ENCODE assay signal across 23 cellular contexts in genomic region chr9:98810106-98810840, GRCh38. TPM values are rescaled to one million over a fixed set of nuclear protein-coding genes. Genes with fewer than 3 reads are reported as not detected.
DNase-seq lines count a peak whose midpoint lies in the region; ATAC-seq, FAIRE-seq and TF ChIP-seq lines count a peak whose summit lies in the region.
"Had no signal": no experiment of that assay in that cellular context is flagged by ENCODE, and none has a peak within 500 bp of the region (broad histone marks: within the 10 kb centered on the region; RNA-seq: fewer than 3 reads in every experiment).

No MANE protein-coding gene starts in this region.

- TF ChIP-seq EP300 in A549 (IDR thresholded peaks at IDR 0.05): no peak

- H3K4me1 ChIP-seq in A549 (peaks cover 24% of the 10 kb centered on the region), H9 (ENCODE audit: insufficient read depth, low read length) (no peaks in the 10 kb centered on the region), ectodermal cell (ENCODE audit: control insufficient read depth, insufficient read depth, low read length) (peaks cover 9% of the 10 kb centered on the region), muscle layer of duodenum (ENCODE audit: control insufficient read depth in 1 of 2, insufficient read depth in 2 of 2, low read length in 2 of 2) (peaks cover 0 to 11% of the 10 kb centered on the region in 2 donors), tibial artery (peaks cover 0 to 35% (median 13%) of the 10 kb centered on the region in 4 donors), heart left ventricle (peaks cover 0 to 16% (median 8%) of the 10 kb centered on the region in 12 donors)

- H3K23me2 ChIP-seq in H9 (ENCODE audit: insufficient read length, low read depth, low read length, poor library complexity, severe bottlenecking): peaks cover 8% of the 10 kb centered on the region

- H3K9me3 Mint-ChIP-seq in H9: no peaks in the 10 kb centered on the region

- no peak overlapping the region for H3K23ac ChIP-seq in H9 (ENCODE audit: insufficient read length, low read depth, low read length)

- H4K91ac ChIP-seq in H9 (ENCODE audit: insufficient read length, low read depth, low read length): no peak overlapping the region

- H3K27ac ChIP-seq in A549: no peak overlapping the region
- H3K27ac ChIP-seq in H9 (ENCODE audit: insufficient read length, low read depth, low read length): no peak overlapping the region
- H3K27ac ChIP-seq in ectodermal cell (ENCODE audit: insufficient read depth, low read depth, low read length, poor library complexity, severe bottlenecking): peak overlapping the region; percentile 64
- H3K27ac ChIP-seq in muscle layer of duodenum (ENCODE audit: low read length): peak overlapping the region; percentile 42
- H3K27ac ChIP-seq in tibial artery: no peak overlapping the region
- H3K27ac ChIP-seq in heart left ventricle: no peak overlapping the region
- H3K27ac ChIP-seq: cardiac muscle cell, VCaP had no signal

- H3K18ac ChIP-seq in H9 (ENCODE audit: insufficient read length, low read depth, low read length): no peak overlapping the region

- H3K4me1 Mint-ChIP-seq in H9 (peaks cover 36 to 53% of the 10 kb centered on the region in 2 experiments), T-helper 17 cell (peaks cover 23% of the 10 kb centered on the region)

- CTCF ChIA-PET in A549 (lab: Yijun Ruan, JAX): interaction anchor here (4.9 kb wide), 1 partner anchor 14 kb away, joined by 41 read pairs; the partner anchor contains the start of gene ANKS6

- no peaks in the 10 kb centered on the region for H3K79me2 ChIP-seq in H9 (ENCODE audit: insufficient read depth, low read length)

- H2BK120ac ChIP-seq in H9 (ENCODE audit: low read depth, low read length, poor library complexity, severe bottlenecking): no peak overlapping the region

- intact Hi-C loops in tibial artery (cut with DNase I; ENCODE audit: low total_unique reads) (no loop called here), heart left ventricle (cut with DNase I) (no loop called here)

- peak overlapping the region; percentile 38; the same call in 2 of the 3 replicates for H3K4me2 ChIP-seq in A549
- H3K4me2 ChIP-seq in H9 (ENCODE audit: insufficient read depth, insufficient read length, low read length): no peak overlapping the region

- no peak overlapping the region for H4K8ac ChIP-seq in H9 (replicated peaks; ENCODE audit: insufficient read length, low read depth, low read length)

- H3K27ac Mint-ChIP-seq in H9: peak overlapping the region in 2 of 3 experiments; percentile 74 to 97; a peak in 3 of 7 replicates
- no peak overlapping the region for H3K27ac Mint-ChIP-seq in T-helper 17 cell
- H3K27ac Mint-ChIP-seq: activated CD8-positive, alpha-beta T cell treated with anti-CD3 and anti-CD28 coated beads, Interleukin-2, amount 10 ng/mL, durations not matched to agents 7 days and 5 days; activated naive CD8-positive, alpha-beta T cell treated with anti-CD3 and anti-CD28 coated beads, Interleukin-2, amount 10 ng/mL, durations not matched to agents 7 days and 5 days; activated T-cell treated with anti-CD3 and anti-CD28 coated beads, Interleukin-2, amount 50 U/mL, for 72 hours had no signal

- peaks cover 27% of the 10 kb centered on the region for H3K27me3 Mint-ChIP-seq in H9 (ENCODE audit: low read depth)
- H3K27me3 Mint-ChIP-seq in T-helper 17 cell: peaks cover 7% of the 10 kb centered on the region

- H2BK20ac ChIP-seq in H9 (ENCODE audit: low read depth, low read length, poor library complexity, severe bottlenecking): no peak overlapping the region

- POLR2A ChIA-PET in A549 (lab: Yijun Ruan, JAX): no interaction called here

- no peak overlapping the region for H2AK5ac ChIP-seq in H9 (ENCODE audit: insufficient read length, low read length)

- H3K56ac ChIP-seq in H9 (ENCODE audit: insufficient read length, low read depth, low read length): no peak overlapping the region

- H3K79me1 ChIP-seq in H9 (ENCODE audit: insufficient read depth, low read depth, low read length, poor library complexity, severe bottlenecking): no peaks in the 10 kb centered on the region

- TF ChIP-seq CTCF in A549 (IDR thresholded peaks at IDR 0.05) (no peak), H9 (conservative IDR thresholded peaks at IDR 0.05) (no peak), tibial artery (IDR thresholded peaks at IDR 0.05) (no peak), heart left ventricle (IDR thresholded peaks at IDR 0.05) (no peak)

- H2BK5ac ChIP-seq in H9 (ENCODE audit: insufficient read length, low read length): no peak overlapping the region

- H3K9ac ChIP-seq in H9 (ENCODE audit: extremely low read depth, insufficient read length, low read length): no peak overlapping the region

- H2BK12ac ChIP-seq in H9 (ENCODE audit: insufficient read length, low read depth, low read length): no peak overlapping the region

- H3K36me3 Mint-ChIP-seq in H9 (ENCODE audit: insufficient read depth in 1 of 3, low read depth in 3 of 3) (peaks cover 0 to 16% (median 0%) of the 10 kb centered on the region in 3 experiments; a peak in 2 of 7 replicates), T-helper 17 cell (ENCODE audit: low read depth) (peaks cover 2% of the 10 kb centered on the region)

- H3K4me3 Mint-ChIP-seq in H9 (peak overlapping the region in 1 of 2 experiments; percentile 57; a peak in 2 of 5 replicates), T-helper 17 cell (no peak overlapping the region)
- H3K4me3 Mint-ChIP-seq: activated CD8-positive, alpha-beta T cell treated with anti-CD3 and anti-CD28 coated beads, Interleukin-2, amount 10 ng/mL, durations not matched to agents 7 days and 5 days; activated naive CD8-positive, alpha-beta T cell treated with anti-CD3 and anti-CD28 coated beads, Interleukin-2, amount 10 ng/mL, durations not matched to agents 7 days and 5 days; HFFc6 had no signal

- H3K14ac ChIP-seq in H9 (ENCODE audit: insufficient read depth, low read length): no peak overlapping the region

- H3K4ac ChIP-seq in H9 (ENCODE audit: low read depth, low read length): no peak overlapping the region

- DNase-seq in A549 (ENCODE audit: low read depth in 1 of 2, low spot score in 1 of 2) (no peak), H9 (no peak), tibial artery (no peak), T-helper 17 cell (no peak), heart left ventricle (no peak)
- DNase-seq: activated CD8-positive, alpha-beta T cell treated with anti-CD3 and anti-CD28 coated beads, Interleukin-2, amount 10 ng/mL, durations not matched to agents 7 days and 5 days; activated naive CD8-positive, alpha-beta T cell treated with anti-CD3 and anti-CD28 coated beads, Interleukin-2, amount 10 ng/mL, durations not matched to agents 7 days and 5 days; activated T-cell treated with anti-CD3 and anti-CD28 coated beads, Interleukin-2, amount 50 U/mL, for 72 hours; Caco-2; left ventricle myocardium superior; naive thymus-derived CD4-positive, alpha-beta T cell; NCI-H2081; NCI-H526 treated with DMSO at 0.1 percent for 48 hours; stimulated activated naive CD8-positive, alpha-beta T cell treated with anti-CD3 and anti-CD28 coated beads, Interleukin-15, Interleukin-2, amounts not matched to agents 100 U/mL and 50 U/mL, for 24 hours had no signal

- no peak overlapping the region for H3T11ph ChIP-seq in H9 (ENCODE audit: low read length)

- no peak for FAIRE-seq in A549 (lab: Jason Lieb, UNC)
- FAIRE-seq: frontal cortex, HepG2, RCC 7860 had no signal

- no peak overlapping the region for H2AFZ ChIP-seq in H9 (ENCODE audit: low read length)

- ATAC-seq in A549: no peak
- no peak for ATAC-seq in T-helper 17 cell
- no peak for ATAC-seq in heart left ventricle
- no peak for ATAC-seq in HG02970 (IDR thresholded peaks at IDR 0.05; ENCODE audit: low FRiP score, unreplicated experiment)
- ATAC-seq: activated CD8-positive, alpha-beta T cell treated with anti-CD3 and anti-CD28 coated beads, Interleukin-2, amount 10 ng/mL, durations not matched to agents 7 days and 5 days; HepG2; left ventricle myocardium superior had no signal

- H3K4me3 ChIP-seq in A549: no peak overlapping the region
- no peak overlapping the region for H3K4me3 ChIP-seq in ectodermal cell (ENCODE audit: insufficient read depth, low read depth, low read length)
- H3K4me3 ChIP-seq in muscle layer of duodenum (ENCODE audit: low read depth in 1 of 2, low read length in 2 of 2): no peak overlapping the region
- H3K4me3 ChIP-seq in tibial artery: no peak overlapping the region
- no peak overlapping the region for H3K4me3 ChIP-seq in heart left ventricle
- H3K4me3 ChIP-seq: cardiac muscle cell had no signal

- no peaks in the 10 kb centered on the region; the same call in 2 of the 3 replicates for H3K9me3 ChIP-seq in A549
- no peaks in the 10 kb centered on the region for H3K9me3 ChIP-seq in H9 (ENCODE audit: control insufficient read depth, low read depth, low read length)
- H3K9me3 ChIP-seq in ectodermal cell (ENCODE audit: control insufficient read depth, low read length): no peaks in the 10 kb centered on the region
- no peaks in the 10 kb centered on the region for H3K9me3 ChIP-seq in muscle layer of duodenum (ENCODE audit: control insufficient read depth in 1 of 2, low read length in 2 of 2)
- no peaks in the 10 kb centered on the region for H3K9me3 ChIP-seq in tibial artery
- no peaks in the 10 kb centered on the region for H3K9me3 ChIP-seq in T-helper 17 cell (ENCODE audit: control insufficient read depth, low read length, poor library complexity, severe bottlenecking)
- H3K9me3 ChIP-seq in heart left ventricle: no peaks in the 10 kb centered on the region

- 74% methylated on average over 3 of the region's 3 CpGs for WGBS in A549 (ENCODE audit: missing lambda C conversion rate)
- no CpG with 5 or more reads among the region's 3 CpGs for WGBS in H9 (ENCODE audit: extremely low coverage, insufficient read length, low lambda C conversion rate)
- WGBS in ectodermal cell, 2 experiments: 80 to 89% methylated on average over 2 of the region's 3 CpGs
- 76 to 86% (median 82%) methylated on average over 3 of the region's 3 CpGs for WGBS in heart left ventricle, 4 donors

- no peak overlapping the region for H4K5ac ChIP-seq in H9 (ENCODE audit: insufficient read length, low read depth, low read length)

- H3K36me3 ChIP-seq in ectodermal cell (ENCODE audit: control insufficient read depth, insufficient read depth, low read length): no peaks in the 10 kb centered on the region
- H3K36me3 ChIP-seq in muscle layer of duodenum (ENCODE audit: control insufficient read depth in 1 of 2, insufficient read depth in 2 of 2, low read length in 2 of 2): no peaks in the 10 kb centered on the region
- no peaks in the 10 kb centered on the region for H3K36me3 ChIP-seq in tibial artery
- H3K36me3 ChIP-seq in heart left ventricle: no peaks in the 10 kb centered on the region
- H3K36me3 ChIP-seq: cardiac muscle cell had no signal

- no peak overlapping the region for H2BK15ac ChIP-seq in H9 (ENCODE audit: low read depth, low read length)

- TF ChIP-seq RAD21 in A549 (conservative IDR thresholded peaks at IDR 0.05 in 1 of 2, IDR thresholded peaks at IDR 0.05 in 1 of 2): no peak

- no peaks in the 10 kb centered on the region for H4K20me1 ChIP-seq in H9 (ENCODE audit: control insufficient read depth, insufficient read depth, insufficient read length)

- no peaks in the 10 kb centered on the region for H3K27me3 ChIP-seq in H9 (ENCODE audit: insufficient read depth, low read length)
- H3K27me3 ChIP-seq in ectodermal cell (ENCODE audit: control insufficient read depth, insufficient read depth, low read length, poor library complexity, severe bottlenecking): peaks cover 11% of the 10 kb centered on the region
- no peaks in the 10 kb centered on the region for H3K27me3 ChIP-seq in muscle layer of duodenum (ENCODE audit: low read depth, low read length)
- peaks cover 0 to 18% of the 10 kb centered on the region in 2 donors for H3K27me3 ChIP-seq in tibial artery
- peaks cover 0 to 24% (median 12%) of the 10 kb centered on the region in 9 donors for H3K27me3 ChIP-seq in heart left ventricle

- TF ChIP-seq POLR2A in A549 (IDR thresholded peaks at IDR 0.05; ENCODE audit: low read length) (no peak), heart left ventricle (IDR thresholded peaks at IDR 0.05) (no peak)

RNA-seq across cellular contexts. Expression of gene GALNT12, which starts 2.8 kb away (rescaled TPM):
- polyA plus RNA-seq in A549 (2011; rRNA removed): 7.3 and 7.7 TPM in 2 replicates
- 1.9 and 2.2 TPM in 2 replicates for polyA plus RNA-seq in A549 (2012; cell fraction: cytosol; rRNA removed)
- polyA plus RNA-seq in A549 (2012; cell fraction: nucleus; rRNA removed): 4.3 and 5.3 TPM in 2 replicates
- 2.6 to 3.2 TPM (median 3.0 TPM) in 3 replicates for polyA plus RNA-seq in A549 (2017; fragmentation: RNase III; extraction: RNeasy Plus Mini Kit Qiagen cat#74134 plus additional on column Dnase treatment)
- polyA minus RNA-seq in A549 (2011; rRNA and poly(A)+ RNA removed): 3.3 and 3.4 TPM in 2 replicates
- 18.0 and 18.5 TPM in 2 replicates for total RNA-seq in H9 (2021)
- polyA plus RNA-seq in ectodermal cell (2013, experiment 1 of 4): 27.1 TPM
- 25.0 TPM for polyA plus RNA-seq in ectodermal cell (2013, experiment 2 of 4)
- 25.1 TPM for polyA plus RNA-seq in ectodermal cell (2013, experiment 3 of 4)
- 27.1 TPM for polyA plus RNA-seq in ectodermal cell (2013, experiment 4 of 4)
- total RNA-seq in T-helper 17 cell: 10 to 100 TPM; 10.2 to 11.3 TPM
- total RNA-seq in heart left ventricle: 1 to 10 TPM in 3 of 9 donors, under 1 TPM in 6; 0.25 to 4.7 (median 0.70) TPM
- polyA plus RNA-seq in heart left ventricle: under 1 TPM; 0.23 to 0.32 TPM
- polyA plus RNA-seq: HepG2 had no signal

RNA-seq across cellular contexts. Expression of gene ANKS6, which starts 13.9 kb away (rescaled TPM):
- polyA plus RNA-seq in A549 (2011; rRNA removed) (15.2 and 17.7 TPM in 2 replicates), A549 (2017; fragmentation: RNase III; extraction: RNeasy Plus Mini Kit Qiagen cat#74134 plus additional on column Dnase treatment) (14.4 to 16.3 TPM (median 14.7 TPM) in 3 replicates), heart left ventricle (1 to 10 TPM; 3.1 to 8.0 TPM)
- 38.5 and 39.6 TPM in 2 replicates for polyA plus RNA-seq in A549 (2012; cell fraction: cytosol; rRNA removed)
- polyA plus RNA-seq in A549 (2012; cell fraction: nucleus; rRNA removed): 58.3 and 75.1 TPM in 2 replicates
- 15.6 and 21.6 TPM in 2 replicates for polyA minus RNA-seq in A549 (2011; rRNA and poly(A)+ RNA removed)
- total RNA-seq in H9 (2021) (44.5 and 46.3 TPM in 2 replicates), T-helper 17 cell (10 to 100 TPM in 1 of 2 donors, 1 to 10 TPM in 1; 9.6 to 10.0 TPM), heart left ventricle (1 to 10 TPM; 1.9 to 7.0 (median 3.7) TPM)
- 57.6 TPM for polyA plus RNA-seq in ectodermal cell (2013, experiment 1 of 4)
- 62.6 TPM for polyA plus RNA-seq in ectodermal cell (2013, experiment 2 of 4)
- 42.9 TPM for polyA plus RNA-seq in ectodermal cell (2013, experiment 3 of 4)
- 50.0 TPM for polyA plus RNA-seq in ectodermal cell (2013, experiment 4 of 4)

Comparison
In these comparisons a context has a peak if more than half of its experiments do, and no peak if none do; other contexts are left out.
1. H3K27ac ChIP-seq: peak in ectodermal cell (single experiment) and muscle layer of duodenum (single experiment); none in A549 (0 of 2), H9 (single experiment), tibial artery (0 of 2) and heart left ventricle (0 of 12).